Comparison of ENCODE assay signal across 1 cellular context in genomic region chr11:70060611-70061293, GRCh38.
TF ChIP-seq lines count a peak whose summit lies in the region.

No MANE protein-coding gene starts in this region.

TF ChIP-seq in H1, 55 proteins besides CTCF, POLR2A, EP300 and RAD21:
- TF ChIP-seq SAP30 (IDR thresholded peaks at IDR 0.05; ENCODE audit: insufficient read depth, insufficient replicate concordance, low read length) (no peak), CEBPB (IDR thresholded peaks at IDR 0.05; ENCODE audit: low read depth, low read length) (no peak), KDM1A (IDR thresholded peaks at IDR 0.05; ENCODE audit: borderline replicate concordance, low read length) (no peak), EGR1 (IDR thresholded peaks at IDR 0.05; ENCODE audit: borderline replicate concordance, low read depth, low read length) (no peak)
